ENCODE assay signal across 24 cellular contexts in genomic region chr2:162234620-162235462, GRCh38. TPM values are rescaled to one million over a fixed set of nuclear protein-coding genes. Genes with fewer than 3 reads are reported as not detected.
"Had no signal": no experiment of that assay in that cellular context is flagged by ENCODE, and none has a peak within 500 bp of the region (broad histone marks: within the 10 kb centered on the region; RNA-seq: fewer than 3 reads in every experiment).

No MANE protein-coding gene starts in this region.

- H3K36me3 ChIP-seq: ascending aorta had no signal

- H3K27ac Mint-ChIP-seq: activated B cell treated with CpG ODN at 0.5 μM for 24 hours; activated CD4-positive, alpha-beta memory T cell treated with anti-CD3 and anti-CD28 coated beads for 36 hours; activated CD4-positive, alpha-beta T cell treated with anti-CD3 and anti-CD28 coated beads, Interleukin-2, amount 10 ng/mL, durations not matched to agents 7 days and 5 days; activated naive CD4-positive, alpha-beta T cell treated with anti-CD3 and anti-CD28 coated beads, Interleukin-2, amount 50 U/mL, for 72 hours; activated naive CD8-positive, alpha-beta T cell treated with anti-CD3 and anti-CD28 coated beads, Interleukin-2, amount 50 U/mL, for 24 hours; T-cell had no signal

- H3K4me1 Mint-ChIP-seq: activated B cell treated with CpG ODN at 0.5 μM for 24 hours; activated CD4-positive, alpha-beta T cell treated with anti-CD3 and anti-CD28 coated beads, Interleukin-2, amount 10 ng/mL, durations not matched to agents 7 days and 5 days; activated naive CD8-positive, alpha-beta T cell treated with anti-CD3 and anti-CD28 coated beads, Interleukin-2, amount 50 U/mL, for 24 hours; T-cell had no signal

- H3K27ac ChIP-seq: ascending aorta, body of pancreas, SK-N-MC had no signal

- ATAC-seq: activated naive CD4-positive, alpha-beta T cell treated with anti-CD3 and anti-CD28 coated beads, Interleukin-2, amount 50 U/mL, for 72 hours; activated naive CD8-positive, alpha-beta T cell treated with anti-CD3 and anti-CD28 coated beads, Interleukin-2, amount 50 U/mL, for 24 hours; activated T-cell treated with anti-CD3 and anti-CD28 coated beads, Interleukin-2, amount 50 U/mL, for 4 hours; body of pancreas; K562; PC-3; T-cell had no signal

- H3K9me3 ChIP-seq: ascending aorta, body of pancreas had no signal

- H3K4me3 Mint-ChIP-seq: activated B cell treated with CpG ODN at 0.5 μM for 24 hours; activated CD4-positive, alpha-beta memory T cell treated with anti-CD3 and anti-CD28 coated beads for 36 hours; activated CD4-positive, alpha-beta T cell treated with anti-CD3 and anti-CD28 coated beads, Interleukin-2, amount 10 ng/mL, durations not matched to agents 7 days and 5 days; activated naive CD8-positive, alpha-beta T cell treated with anti-CD3 and anti-CD28 coated beads, Interleukin-2, amount 50 U/mL, for 24 hours; activated T-cell treated with anti-CD3 and anti-CD28 coated beads, Interleukin-2, amount 50 U/mL, for 4 hours; T-cell had no signal

- H3K4me3 ChIP-seq: ascending aorta, body of pancreas, K562, SK-N-MC had no signal

- H3K4me1 ChIP-seq: body of pancreas had no signal

- H3K9me3 Mint-ChIP-seq: activated B cell treated with CpG ODN at 0.5 μM for 24 hours; activated CD4-positive, alpha-beta memory T cell treated with anti-CD3 and anti-CD28 coated beads for 36 hours; activated CD4-positive, alpha-beta T cell treated with anti-CD3 and anti-CD28 coated beads, Interleukin-2, amount 10 ng/mL, durations not matched to agents 7 days and 5 days; activated naive CD4-positive, alpha-beta T cell treated with anti-CD3 and anti-CD28 coated beads, Interleukin-2, amount 50 U/mL, for 72 hours; activated naive CD8-positive, alpha-beta T cell treated with anti-CD3 and anti-CD28 coated beads, Interleukin-2, amount 50 U/mL, for 24 hours; activated T-cell treated with anti-CD3 and anti-CD28 coated beads, Interleukin-2, amount 50 U/mL, for 4 hours; T-cell had no signal

- H3K27me3 ChIP-seq: ascending aorta, body of pancreas had no signal

- DNase-seq: activated B cell treated with CpG ODN at 0.5 μM for 24 hours; activated CD4-positive, alpha-beta memory T cell treated with anti-CD3 and anti-CD28 coated beads for 36 hours; activated CD4-positive, alpha-beta T cell treated with anti-CD3 and anti-CD28 coated beads, Interleukin-2, amount 10 ng/mL, durations not matched to agents 7 days and 5 days; activated CD8-positive, alpha-beta memory T cell treated with anti-CD3 and anti-CD28 coated beads for 24 hours; activated naive CD4-positive, alpha-beta T cell; activated naive CD8-positive, alpha-beta T cell treated with anti-CD3 and anti-CD28 coated beads, Interleukin-2, amount 50 U/mL, for 24 hours; activated T-cell treated with anti-CD3 and anti-CD28 coated beads, Interleukin-2, amount 50 U/mL, for 4 hours; amniotic stem cell; body of pancreas; Karpas-422; NCI-H1105 treated with DMSO at 0.1 percent for 48 hours; NCI-H1436 treated with DMSO at 0.1 percent for 48 hours; NCI-H187; NCI-H2081 treated with DMSO at 0.1 percent for 48 hours; NCI-H446; NCI-H524; PC-3; T-cell; T-helper 2 cell; T1000 had no signal

RNA-seq across cellular contexts. Expression of gene FAP, which starts 8.4 kb away (rescaled TPM):
- polyA plus RNA-seq: K562 had no signal
